8 cellular contexts compared by ENCODE assay signal in the genomic region with DNA sequence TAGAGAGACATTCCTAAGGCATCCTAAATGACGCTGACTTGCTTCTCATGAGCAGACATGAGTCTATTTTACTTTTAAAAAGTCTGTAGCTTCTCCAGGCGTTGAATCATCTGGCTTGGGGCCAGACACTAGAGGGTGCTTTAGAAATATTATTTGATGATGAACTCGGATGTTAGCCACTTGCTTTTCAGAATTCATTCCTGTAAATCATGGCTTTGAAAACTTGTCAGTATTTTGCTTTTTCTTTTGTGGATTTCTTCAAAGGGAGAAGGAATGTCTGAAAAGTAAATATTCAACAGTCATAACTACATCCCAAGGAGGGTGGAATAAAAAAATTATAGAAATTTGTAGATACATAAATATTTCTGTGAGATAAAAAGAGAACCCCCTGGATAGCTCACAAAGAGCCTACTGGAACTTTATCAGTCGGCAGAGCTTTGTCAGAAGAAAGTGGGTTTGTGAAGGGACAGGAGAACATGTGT.
DNase-seq lines count a peak whose midpoint lies in the region; ATAC-seq and TF ChIP-seq lines count a peak whose summit lies in the region.

No MANE protein-coding gene starts in this region.

- no peak overlapping the region for H3K27ac Mint-ChIP-seq in effector memory CD8-positive, alpha-beta T cell

- H3K4me1 Mint-ChIP-seq in effector memory CD8-positive, alpha-beta T cell (ENCODE audit: low read depth in 2 of 2), result no peaks in the 10 kb centered on the region

- no peaks in the 10 kb centered on the region for H3K27me3 Mint-ChIP-seq in effector memory CD8-positive, alpha-beta T cell

- H3K36me3 Mint-ChIP-seq in effector memory CD8-positive, alpha-beta T cell (ENCODE audit: insufficient read depth), result no peaks in the 10 kb centered on the region

- in situ Hi-C loops in astrocyte of the cerebellum (cut with HindIII; ENCODE audit: low sequenced_read_pairs), result no loop called here

- DNase-seq in Right ventricle myocardium inferior (ENCODE audit: missing footprints) (peak; percentile 72), cardiac septum (ENCODE audit: low spot score) (no peak), astrocyte of the cerebellum (ENCODE audit: low read depth) (peak; percentile 95), left kidney (ENCODE audit: low read depth, low spot score) (peak; percentile 52), NCI-H2081 treated with DMSO at 0.1 percent for 48 hours (lab: John Stamatoyannopoulos, UW) (no peak), HuH-7.5 (ENCODE audit: low spot score) (no peak)
- DNase-seq in effector memory CD8-positive, alpha-beta T cell, result no peak
- no peak for DNase-seq in stimulated activated CD4-positive, alpha-beta T cell treated with anti-CD3 and anti-CD28 coated beads, Interleukin-4, amount 100 ng/mL, for 24 hours

- H3K4me3 Mint-ChIP-seq in effector memory CD8-positive, alpha-beta T cell, result no peak overlapping the region

- H3K9me3 Mint-ChIP-seq in effector memory CD8-positive, alpha-beta T cell, result no peaks in the 10 kb centered on the region

- peak; percentile 30 for TF ChIP-seq CTCF in astrocyte of the cerebellum (IDR thresholded peaks at IDR 0.05; ENCODE audit: low read depth, low read length, missing control alignments)

- intact Hi-C loops in Right ventricle myocardium inferior (cut with DNase I), result loop anchor here (5.0 to 10.0 kb wide), 4 partner anchors 233 to 700 kb away; no protein-coding TSS in a partner anchor
- intact Hi-C loops in cardiac septum (cut with DNase I), result loop anchor here (2.0 to 10.0 kb wide), 2 partner anchors 375 to 877 kb away; no protein-coding TSS in a partner anchor

- peak; percentile 36 for ATAC-seq in Right ventricle myocardium inferior
- no peak for ATAC-seq in effector memory CD8-positive, alpha-beta T cell (replicated peaks)

- no peak overlapping the region for H3K4me3 ChIP-seq in astrocyte of the cerebellum (ENCODE audit: low read depth, low read length)

Comparison
In these comparisons a context has a peak if more than half of its experiments do, and no peak if none do; other contexts are left out.
1. DNase-seq: peak in Right ventricle myocardium inferior (single experiment), astrocyte of the cerebellum (single experiment) and left kidney (single experiment); none in cardiac septum (single experiment), effector memory CD8-positive, alpha-beta T cell (0 of 3), stimulated activated CD4-positive, alpha-beta T cell treated with anti-CD3 and anti-CD28 coated beads, Interleukin-4, amount 100 ng/mL, for 24 hours (single experiment), NCI-H2081 treated with DMSO at 0.1 percent for 48 hours (single experiment) and HuH-7.5 (single experiment).